ENCODE assay signal across 16 cellular contexts in the genomic region with DNA sequence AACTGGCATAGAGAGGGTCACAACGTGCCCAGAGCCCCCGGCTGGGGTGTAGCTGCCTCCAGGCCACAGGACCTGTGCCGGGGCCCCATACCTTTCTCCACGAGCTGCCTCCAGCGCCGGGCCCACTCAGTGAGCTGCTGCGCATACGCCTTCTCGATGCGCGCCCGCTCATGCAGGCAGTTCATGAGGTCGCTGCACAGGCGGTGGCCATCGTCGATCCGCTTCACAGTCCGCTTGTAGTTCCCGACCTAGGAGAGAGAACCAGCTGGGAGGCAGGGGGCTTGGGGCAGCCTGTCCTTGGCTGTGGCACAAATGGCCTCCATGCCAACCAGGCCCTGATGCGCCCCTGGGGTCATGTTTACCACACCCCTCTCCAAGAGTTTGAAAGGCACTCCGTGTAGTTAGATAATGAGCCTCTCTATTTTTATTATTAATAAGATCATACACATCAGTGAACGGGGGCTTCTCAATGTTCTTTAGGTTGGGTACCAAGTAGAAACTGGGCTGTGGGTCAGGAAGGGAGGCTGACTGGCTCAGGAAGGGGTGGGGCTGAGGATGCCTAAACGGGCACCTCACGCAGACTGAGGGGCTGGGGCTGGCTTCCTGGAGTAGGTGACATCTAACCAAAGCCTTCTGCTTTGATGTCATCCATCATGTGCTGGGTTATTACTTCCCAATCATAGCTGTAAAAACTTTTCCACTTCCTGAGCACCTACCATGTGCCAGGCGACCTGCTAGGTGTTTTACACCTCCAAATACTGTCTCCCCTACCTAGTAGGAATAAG. TPM values are rescaled to one million over a fixed set of nuclear protein-coding genes. Genes with fewer than 3 reads are reported as not detected.
DNase-seq lines count a peak whose midpoint lies in the region; ATAC-seq and TF ChIP-seq lines count a peak whose summit lies in the region.
"Had no signal": no experiment of that assay in that cellular context is flagged by ENCODE, and none has a peak within 500 bp of the region (broad histone marks: within the 10 kb centered on the region; RNA-seq: fewer than 3 reads in every experiment).

No MANE protein-coding gene starts in this region.

- ATAC-seq in HG02678 (IDR thresholded peaks at IDR 0.05; ENCODE audit: unreplicated experiment): no peak
- ATAC-seq: stimulated activated naive CD8-positive, alpha-beta T cell treated with anti-CD3 and anti-CD28 coated beads, Interleukin-15, Interleukin-2, amounts not matched to agents 100 U/mL and 50 U/mL, for 24 hours had no signal

- peaks cover 4% of the 10 kb centered on the region for H3K36me3 ChIP-seq in CD4-positive, alpha-beta memory T cell (ENCODE audit: insufficient read depth, low read length)
- H3K36me3 ChIP-seq in colonic mucosa (no peaks in the 10 kb centered on the region), prostate gland (no peaks in the 10 kb centered on the region), thyroid gland (peaks cover 12 to 21% of the 10 kb centered on the region in 2 donors)
- H3K36me3 ChIP-seq: breast epithelium, neural progenitor cell had no signal

- peaks cover 34 to 57% (median 47%) of the 10 kb centered on the region in 4 donors for H3K4me1 Mint-ChIP-seq in CD4-positive, alpha-beta memory T cell
- H3K4me1 Mint-ChIP-seq: neural progenitor cell had no signal

- CTCF ChIA-PET in CD4-positive, alpha-beta memory T cell (lab: Charles Lee; ENCODE audit: partially characterized antibody): interaction anchor here (0.6 to 3.0 kb wide), 4 partner anchors 26 to 140 kb away, joined by 3 to 9 read pairs (median 5); no protein-coding TSS in a partner anchor

- no peak for TF ChIP-seq CTCF in colonic mucosa (IDR thresholded peaks at IDR 0.05)
- no peak for TF ChIP-seq CTCF in prostate gland (IDR thresholded peaks at IDR 0.05)
- TF ChIP-seq CTCF in thyroid gland (IDR thresholded peaks at IDR 0.05): no peak
- TF ChIP-seq CTCF in GM10266 (IDR thresholded peaks at IDR 0.05; ENCODE audit: control insufficient read depth, insufficient read depth, low read depth, missing control alignments): no peak

- TF ChIP-seq POLR2A in prostate gland (IDR thresholded peaks at IDR 0.05) (no peak), thyroid gland (IDR thresholded peaks at IDR 0.05) (no peak)

- 77% methylated on average over 25 of the region's 25 CpGs for WGBS in prostate gland
- 89 to 93% methylated on average over 24 to 25 of the region's 25 CpGs for WGBS in thyroid gland, 2 donors

- H3K9me3 ChIP-seq in CD4-positive, alpha-beta memory T cell (ENCODE audit: control insufficient read depth in 1 of 2, low read length in 2 of 2): no peaks in the 10 kb centered on the region
- H3K9me3 ChIP-seq in colonic mucosa (no peaks in the 10 kb centered on the region), prostate gland (no peaks in the 10 kb centered on the region), thyroid gland (no peaks in the 10 kb centered on the region)
- H3K9me3 ChIP-seq: breast epithelium had no signal

- no peak overlapping the region for H3K9ac ChIP-seq in colonic mucosa (ENCODE audit: low read depth in 2 of 2, low read length in 2 of 2)
- H3K9ac ChIP-seq: neural progenitor cell had no signal

- peak in 2 of 5 donors; percentile 8 to 13 for DNase-seq in CD4-positive, alpha-beta memory T cell
- peak; percentile 27 for DNase-seq in Jurkat, Clone E6-1 (ENCODE audit: low read depth, low spot score)
- DNase-seq in colonic mucosa (no peak), prostate gland (ENCODE audit: low spot score) (no peak), thyroid gland (no peak), GM10266 (ENCODE audit: extremely low spot score) (no peak)
- DNase-seq: activated CD4-positive, alpha-beta T cell treated with anti-CD3 and anti-CD28 coated beads for 1 hour; effector memory CD4-positive, alpha-beta T cell; H7; NCI-H2081 treated with DMSO at 0.1 percent for 48 hours; NCI-H774; stimulated activated naive CD8-positive, alpha-beta T cell treated with anti-CD3 and anti-CD28 coated beads, Interleukin-15, Interleukin-2, amounts not matched to agents 100 U/mL and 50 U/mL, for 24 hours had no signal

- peaks cover 33% of the 10 kb centered on the region for H3K4me1 ChIP-seq in CD4-positive, alpha-beta memory T cell (ENCODE audit: insufficient read depth, low read length)
- H3K4me1 ChIP-seq in colonic mucosa (peaks cover 2% of the 10 kb centered on the region), prostate gland (replicated peaks) (peaks cover 11% of the 10 kb centered on the region), thyroid gland (peaks cover 4 to 17% of the 10 kb centered on the region in 2 donors)
- H3K4me1 ChIP-seq: breast epithelium, neural progenitor cell had no signal

- peaks cover 12 to 26% of the 10 kb centered on the region in 2 donors for H3K36me3 Mint-ChIP-seq in CD4-positive, alpha-beta memory T cell

- H3K27me3 Mint-ChIP-seq in CD4-positive, alpha-beta memory T cell: no peaks in the 10 kb centered on the region

- POLR2A ChIA-PET in CD4-positive, alpha-beta memory T cell (lab: Charles Lee; ENCODE audit: partially characterized antibody): interaction anchor here (1.1 kb wide), 1 partner anchor 12 kb away, joined by 6 read pairs; no protein-coding TSS in a partner anchor

- intact Hi-C loops in CD4-positive, alpha-beta memory T cell (cut with micrococcal nuclease): no loop called here
- intact Hi-C loops in colonic mucosa (cut with DNase I) (no loop called here), prostate gland (cut with DNase I) (no loop called here), thyroid gland (cut with DNase I) (no loop called here)

- no peak overlapping the region for H3K27ac ChIP-seq in CD4-positive, alpha-beta memory T cell (ENCODE audit: low read depth, low read length)
- peak overlapping the region; percentile 4 for H3K27ac ChIP-seq in colonic mucosa
- H3K27ac ChIP-seq in prostate gland: peak overlapping the region; percentile 68 to 75
- no peak overlapping the region for H3K27ac ChIP-seq in thyroid gland
- H3K27ac ChIP-seq: breast epithelium, neural progenitor cell had no signal

- H3K4me3 Mint-ChIP-seq in CD4-positive, alpha-beta memory T cell: no peak overlapping the region
- H3K4me3 Mint-ChIP-seq: neural progenitor cell had no signal

- no peaks in the 10 kb centered on the region for H3K9me3 Mint-ChIP-seq in CD4-positive, alpha-beta memory T cell
- H3K9me3 Mint-ChIP-seq: neural progenitor cell had no signal

- H3K27me3 ChIP-seq in CD4-positive, alpha-beta memory T cell (ENCODE audit: insufficient read depth, low read length): no peaks in the 10 kb centered on the region
- no peaks in the 10 kb centered on the region for H3K27me3 ChIP-seq in colonic mucosa
- no peaks in the 10 kb centered on the region for H3K27me3 ChIP-seq in prostate gland (replicated peaks; ENCODE audit: insufficient read depth)
- no peaks in the 10 kb centered on the region for H3K27me3 ChIP-seq in thyroid gland
- H3K27me3 ChIP-seq: breast epithelium, neural progenitor cell had no signal

- H3K4me3 ChIP-seq in CD4-positive, alpha-beta memory T cell (ENCODE audit: low read length in 2 of 2): no peak overlapping the region
- no peak overlapping the region for H3K4me3 ChIP-seq in Jurkat, Clone E6-1 (ENCODE audit: low read length)
- no peak overlapping the region for H3K4me3 ChIP-seq in colonic mucosa
- no peak overlapping the region for H3K4me3 ChIP-seq in prostate gland
- no peak overlapping the region for H3K4me3 ChIP-seq in thyroid gland (replicated peaks in 1 of 3)
- H3K4me3 ChIP-seq: breast epithelium, neural progenitor cell, skin epidermis had no signal

- H3K27ac Mint-ChIP-seq in CD4-positive, alpha-beta memory T cell: peak overlapping the region; percentile 4 to 90 (median 73)
- H3K27ac Mint-ChIP-seq: neural progenitor cell had no signal

RNA-seq across cellular contexts. Expression of gene ARFGAP3, which starts 36.5 kb away (rescaled TPM):
- 10 to 100 TPM; 44.7 to 45.7 TPM for total RNA-seq in CD4-positive, alpha-beta memory T cell
- 10 to 100 TPM; 38.4 to 49.0 TPM for polyA plus RNA-seq in CD4-positive, alpha-beta memory T cell
- polyA plus RNA-seq in Jurkat, Clone E6-1 (2012; ENCODE audit: insufficient read depth, insufficient read length): 51.6 TPM
- total RNA-seq in colonic mucosa: 10 to 100 TPM; 29.4 to 47.7 TPM
- 100 to 1,000 TPM in 1 of 2 donors, 10 to 100 TPM in 1; 92.9 to 127 TPM for total RNA-seq in prostate gland
- total RNA-seq in thyroid gland: 100 to 1,000 TPM in 2 of 4 donors, 10 to 100 TPM in 2; 82.3 to 106 (median 94.2) TPM

Comparison
In these comparisons a context has a peak if more than half of its experiments do, and no peak if none do; other contexts are left out.
1. H3K27ac ChIP-seq: peak in colonic mucosa (single experiment) and prostate gland (2 of 2); none in CD4-positive, alpha-beta memory T cell (single experiment) and thyroid gland (0 of 3).